Comparison of ENCODE assay signal across 35 cellular contexts in genomic region chr5:151340004-151340403, GRCh38. TPM values are rescaled to one million over a fixed set of nuclear protein-coding genes. Genes with fewer than 3 reads are reported as not detected.
"Had no signal": no experiment of that assay in that cellular context is flagged by ENCODE, and none has a peak within 500 bp of the region (broad histone marks: within the 10 kb centered on the region; RNA-seq: fewer than 3 reads in every experiment).

No MANE protein-coding gene starts in this region.

- H3K9me3 ChIP-seq: adrenal gland, body of pancreas, breast epithelium had no signal

- ATAC-seq: activated CD8-positive, alpha-beta memory T cell treated with anti-CD3 and anti-CD28 coated beads, Interleukin-2, amount 10 ng/mL, durations not matched to agents 7 days and 5 days; activated CD8-positive, alpha-beta T cell treated with anti-CD3 and anti-CD28 coated beads for 36 hours; activated naive CD4-positive, alpha-beta T cell treated with anti-CD3 and anti-CD28 coated beads, Interleukin-2, amount 50 U/mL, for 72 hours; activated T-cell treated with anti-CD3 and anti-CD28 coated beads, Interleukin-2, amount 50 U/mL, for 4 hours; activated T-cell treated with anti-CD3 and anti-CD28 coated beads, Interleukin-2, amount 50 U/mL, for 72 hours; activated T-helper 17 cell treated with anti-CD3 and anti-CD28 coated beads, Interleukin-2, amount 50 U/mL, for 72 hours; body of pancreas had no signal

- H3K27ac ChIP-seq: adrenal gland, body of pancreas, brain microvascular endothelial cell, breast epithelium, VCaP had no signal

- H3K4me3 ChIP-seq: adrenal gland, body of pancreas, breast epithelium had no signal

- H3K36me3 ChIP-seq: adrenal gland, brain microvascular endothelial cell, breast epithelium had no signal

- H3K27me3 ChIP-seq: body of pancreas had no signal

- DNase-seq: activated B cell treated with CpG ODN at 0.5 μM for 24 hours; activated CD4-positive, alpha-beta memory T cell treated with anti-CD3 and anti-CD28 coated beads for 36 hours; activated CD4-positive, alpha-beta T cell treated with anti-CD3 and anti-CD28 coated beads for 4 hours; activated CD4-positive, alpha-beta T cell treated with anti-CD3 and anti-CD28 coated beads, Interleukin-2, amount 10 ng/mL, durations not matched to agents 24 days and 14 days; activated CD4-positive, alpha-beta T cell treated with anti-CD3 and anti-CD28 coated beads, Interleukin-2, amount 50 U/mL, for 1 hour; activated CD4-positive, alpha-beta T cell treated with anti-CD3 and anti-CD28 coated beads, Interleukin-2, amount 50 U/mL, for 4 hours; activated CD4-positive, CD25-positive, alpha-beta regulatory T cell treated with anti-CD3 and anti-CD28 coated beads, Interleukin-2, amount 50 U/mL, for 72 hours; activated CD8-positive, alpha-beta memory T cell treated with anti-CD3 and anti-CD28 coated beads, Interleukin-2, amount 10 ng/mL, durations not matched to agents 7 days and 5 days; activated CD8-positive, alpha-beta memory T cell treated with anti-CD3 and anti-CD28 coated beads, Interleukin-2, amount 50 U/mL, for 48 hours; activated CD8-positive, alpha-beta T cell treated with anti-CD3 and anti-CD28 coated beads for 36 hours; activated effector memory CD4-positive, alpha-beta T cell treated with anti-CD3 and anti-CD28 coated beads, Interleukin-2, amount 50 U/mL, for 16 hours; activated gamma-delta T cell treated with Interleukin-2 at 50 U/mL for 16 hours; activated naive CD4-positive, alpha-beta T cell; activated naive CD4-positive, alpha-beta T cell treated with anti-CD3 and anti-CD28 coated beads for 36 hours; activated naive CD4-positive, alpha-beta T cell treated with anti-CD3 and anti-CD28 coated beads, Interleukin-2, amount 50 U/mL, for 16 hours; activated naive CD8-positive, alpha-beta T cell treated with anti-CD3 and anti-CD28 coated beads for 36 hours; activated T-cell treated with anti-CD3 and anti-CD28 coated beads, Interleukin-2, amount 50 U/mL, for 4 hours; activated T-cell treated with anti-CD3 and anti-CD28 coated beads, Interleukin-2, amount 50 U/mL, for 72 hours; adrenal gland; amniotic stem cell; aorta; body of pancreas; brain microvascular endothelial cell; central memory CD4-positive, alpha-beta T cell; T-helper 1 cell; T-helper 2 cell; T-helper 9 cell had no signal

- H3K4me1 ChIP-seq: adrenal gland, body of pancreas, breast epithelium had no signal

RNA-seq across cellular contexts. Expression of gene SLC36A2, which starts 7.4 kb away (rescaled TPM):
- total RNA-seq: activated B cell treated with CpG ODN at 0.5 μM for 24 hours; activated CD4-positive, alpha-beta memory T cell treated with anti-CD3 and anti-CD28 coated beads for 36 hours; activated CD4-positive, alpha-beta T cell treated with anti-CD3 and anti-CD28 coated beads, Interleukin-2, amount 10 ng/mL, durations not matched to agents 24 days and 14 days; activated CD8-positive, alpha-beta memory T cell treated with anti-CD3 and anti-CD28 coated beads, Interleukin-2, amount 10 ng/mL, durations not matched to agents 7 days and 5 days; activated CD8-positive, alpha-beta T cell treated with anti-CD3 and anti-CD28 coated beads for 36 hours; activated naive CD4-positive, alpha-beta T cell treated with anti-CD3 and anti-CD28 coated beads for 36 hours; activated naive CD4-positive, alpha-beta T cell treated with anti-CD3 and anti-CD28 coated beads, Interleukin-2, amount 50 U/mL, for 72 hours; activated naive CD8-positive, alpha-beta T cell treated with anti-CD3 and anti-CD28 coated beads for 36 hours; activated T-cell treated with anti-CD3 and anti-CD28 coated beads, Interleukin-2, amount 50 U/mL, for 4 hours; activated T-cell treated with anti-CD3 and anti-CD28 coated beads, Interleukin-2, amount 50 U/mL, for 72 hours; activated T-helper 1 cell treated with anti-CD3 and anti-CD28 coated beads, Interleukin-12 subunit alpha, Interleukin-12 subunit beta, Interleukin-2, Interleukin-4 antibody, amounts not matched to agents 30 ng/mL and 10 ng/mL and 1 ng/mL, durations not matched to agents 14 hours and 24 hours and 36 hours; activated T-helper 17 cell treated with anti-CD3 and anti-CD28 coated beads, Interleukin-2, amount 50 U/mL, for 72 hours; adrenal gland; aorta; astrocyte; body of pancreas; cardiac septum; cerebellum had no signal

RNA-seq across cellular contexts. Expression of gene SLC36A3, which starts 36.4 kb away (rescaled TPM):
- total RNA-seq: activated B cell treated with CpG ODN at 0.5 μM for 24 hours; activated CD4-positive, alpha-beta memory T cell treated with anti-CD3 and anti-CD28 coated beads for 36 hours; activated CD4-positive, alpha-beta T cell treated with anti-CD3 and anti-CD28 coated beads, Interleukin-2, amount 10 ng/mL, durations not matched to agents 24 days and 14 days; activated CD8-positive, alpha-beta memory T cell treated with anti-CD3 and anti-CD28 coated beads, Interleukin-2, amount 10 ng/mL, durations not matched to agents 7 days and 5 days; activated CD8-positive, alpha-beta T cell treated with anti-CD3 and anti-CD28 coated beads for 36 hours; activated naive CD4-positive, alpha-beta T cell treated with anti-CD3 and anti-CD28 coated beads for 36 hours; activated naive CD4-positive, alpha-beta T cell treated with anti-CD3 and anti-CD28 coated beads, Interleukin-2, amount 50 U/mL, for 72 hours; activated naive CD8-positive, alpha-beta T cell treated with anti-CD3 and anti-CD28 coated beads for 36 hours; activated T-cell treated with anti-CD3 and anti-CD28 coated beads, Interleukin-2, amount 50 U/mL, for 4 hours; activated T-helper 1 cell treated with anti-CD3 and anti-CD28 coated beads, Interleukin-12 subunit alpha, Interleukin-12 subunit beta, Interleukin-2, Interleukin-4 antibody, amounts not matched to agents 30 ng/mL and 10 ng/mL and 1 ng/mL, durations not matched to agents 14 hours and 24 hours and 36 hours; activated T-helper 17 cell treated with anti-CD3 and anti-CD28 coated beads, Interleukin-2, amount 50 U/mL, for 72 hours; adrenal gland; aorta; astrocyte; body of pancreas; breast epithelium; cardiac septum; cerebellum had no signal
